Comparison of ENCODE assay signal across 15 cellular contexts in the genomic region with DNA sequence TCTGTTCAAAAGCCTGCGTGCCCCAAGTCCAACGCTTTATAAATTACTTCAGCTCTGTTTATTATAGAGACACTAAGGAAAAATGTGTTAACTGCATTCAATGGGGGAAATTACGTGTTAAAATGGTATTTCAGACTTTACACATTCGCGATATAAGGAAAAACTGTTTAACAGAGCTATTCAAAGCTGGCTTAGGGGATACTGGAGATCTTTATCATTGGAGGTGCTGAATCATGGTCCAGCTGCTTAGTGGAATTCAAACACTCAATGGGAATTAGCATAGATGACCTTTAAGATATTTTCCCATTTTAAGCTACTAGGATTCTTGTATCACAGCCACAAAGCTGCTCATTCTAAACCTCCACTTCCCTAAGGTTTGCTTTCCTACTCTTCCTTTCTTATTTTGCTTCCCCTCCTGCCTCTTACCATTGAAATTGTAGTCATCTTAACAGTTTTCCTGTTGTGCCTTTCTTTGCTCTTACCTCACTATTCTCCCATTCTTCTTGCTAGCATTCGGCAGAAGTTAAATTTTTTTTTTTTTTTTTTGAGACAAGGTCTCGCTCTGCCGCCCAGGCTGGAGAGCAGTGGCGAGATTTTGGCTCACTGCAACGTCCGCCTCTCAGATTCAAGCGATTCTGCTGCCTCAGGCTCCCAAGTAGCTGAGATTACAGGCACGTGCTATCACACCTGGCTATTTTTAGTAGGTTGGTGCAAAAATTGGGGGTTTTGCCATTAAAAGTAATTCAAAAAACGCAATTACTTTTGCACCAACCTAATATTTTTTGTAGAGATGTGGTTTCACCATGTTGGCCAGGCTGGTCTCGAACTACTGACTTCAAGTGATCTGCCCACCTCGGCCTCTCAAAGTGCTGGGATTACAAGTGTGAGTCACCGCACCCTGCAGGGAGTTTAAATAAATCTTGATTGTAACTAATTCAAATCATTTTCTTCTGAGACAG.
DNase-seq lines count a peak whose midpoint lies in the region; ATAC-seq and TF ChIP-seq lines count a peak whose summit lies in the region.
"Had no signal": no experiment of that assay in that cellular context is flagged by ENCODE, and none has a peak within 500 bp of the region (broad histone marks: within the 10 kb centered on the region; RNA-seq: fewer than 3 reads in every experiment).

No MANE protein-coding gene starts in this region.

- no peak overlapping the region for H3K9ac ChIP-seq in adipocyte (ENCODE audit: low read length)
- peak overlapping the region; percentile 12; the same call in 1 of the 2 replicates for H3K9ac ChIP-seq in iPS-20b (ENCODE audit: low read depth, low read length)

- H3K9me3 ChIP-seq in adipocyte (ENCODE audit: control insufficient read depth, low read length): no peaks in the 10 kb centered on the region
- H3K9me3 ChIP-seq in iPS-20b (ENCODE audit: insufficient read depth, low read depth, low read length): no peaks in the 10 kb centered on the region
- H3K9me3 ChIP-seq: heart left ventricle had no signal

- no peak for ATAC-seq in activated naive CD8-positive, alpha-beta T cell treated with anti-CD3 and anti-CD28 coated beads, Interleukin-2, amount 50 U/mL, for 24 hours
- ATAC-seq in HG03442 (IDR thresholded peaks at IDR 0.05; ENCODE audit: unreplicated experiment): no peak
- ATAC-seq: heart left ventricle, left cardiac atrium, PC-3 had no signal

- H3K27ac Mint-ChIP-seq in activated naive CD8-positive, alpha-beta T cell treated with anti-CD3 and anti-CD28 coated beads, Interleukin-2, amount 50 U/mL, for 24 hours: no peak overlapping the region
- H3K27ac Mint-ChIP-seq: activated CD4-positive, alpha-beta memory T cell treated with anti-CD3 and anti-CD28 coated beads, Interleukin-2, amount 10 ng/mL, durations not matched to agents 7 days and 5 days; activated T-helper 1 cell treated with anti-CD3 and anti-CD28 coated beads, Interleukin-12 subunit alpha, Interleukin-12 subunit beta, Interleukin-2, Interleukin-4 antibody, amounts not matched to agents 30 ng/mL and 10 ng/mL and 1 ng/mL, durations not matched to agents 14 hours and 24 hours and 36 hours had no signal

- H3K27ac ChIP-seq in iPS-20b (ENCODE audit: low read length): peak overlapping the region; percentile 16
- H3K27ac ChIP-seq: heart left ventricle had no signal

- H3K36me3 Mint-ChIP-seq in activated naive CD8-positive, alpha-beta T cell treated with anti-CD3 and anti-CD28 coated beads, Interleukin-2, amount 50 U/mL, for 24 hours (ENCODE audit: low read depth): no peaks in the 10 kb centered on the region

- DNase-seq in AG04449 (ENCODE audit: low read depth, low spot score) (peak; percentile 38), HCEC 1CT (peak; percentile 30), adipocyte (ENCODE audit: low read depth) (peak; percentile 36), NCI-H1930 (lab: John Stamatoyannopoulos, UW) (no peak)
- DNase-seq in activated naive CD8-positive, alpha-beta T cell treated with anti-CD3 and anti-CD28 coated beads, Interleukin-2, amount 50 U/mL, for 24 hours: no peak
- DNase-seq in effector CD4-positive, alpha-beta T cell: no peak
- DNase-seq: activated CD4-positive, alpha-beta memory T cell treated with anti-CD3 and anti-CD28 coated beads, Interleukin-2, amount 10 ng/mL, durations not matched to agents 7 days and 5 days; heart left ventricle; left cardiac atrium; NCI-H1694 treated with DMSO at 0.1 percent for 48 hours; NCI-H524 treated with DMSO at 0.1 percent for 48 hours; PC-3 had no signal

- H3K4me3 Mint-ChIP-seq in activated naive CD8-positive, alpha-beta T cell treated with anti-CD3 and anti-CD28 coated beads, Interleukin-2, amount 50 U/mL, for 24 hours: no peak overlapping the region
- H3K4me3 Mint-ChIP-seq: activated CD4-positive, alpha-beta memory T cell treated with anti-CD3 and anti-CD28 coated beads, Interleukin-2, amount 10 ng/mL, durations not matched to agents 7 days and 5 days; activated T-helper 1 cell treated with anti-CD3 and anti-CD28 coated beads, Interleukin-12 subunit alpha, Interleukin-12 subunit beta, Interleukin-2, Interleukin-4 antibody, amounts not matched to agents 30 ng/mL and 10 ng/mL and 1 ng/mL, durations not matched to agents 14 hours and 24 hours and 36 hours had no signal

- POLR2A ChIA-PET in AG04449 (lab: Yijun Ruan, JAX): interaction anchor here (0.9 kb wide), 1 partner anchor 25 kb away, joined by 4 read pairs; a partner anchor contains a TSS

- H3K9me3 Mint-ChIP-seq in activated naive CD8-positive, alpha-beta T cell treated with anti-CD3 and anti-CD28 coated beads, Interleukin-2, amount 50 U/mL, for 24 hours: no peaks in the 10 kb centered on the region
- H3K9me3 Mint-ChIP-seq: activated CD4-positive, alpha-beta memory T cell treated with anti-CD3 and anti-CD28 coated beads, Interleukin-2, amount 10 ng/mL, durations not matched to agents 7 days and 5 days; activated T-helper 1 cell treated with anti-CD3 and anti-CD28 coated beads, Interleukin-12 subunit alpha, Interleukin-12 subunit beta, Interleukin-2, Interleukin-4 antibody, amounts not matched to agents 30 ng/mL and 10 ng/mL and 1 ng/mL, durations not matched to agents 14 hours and 24 hours and 36 hours had no signal

- peaks cover 4% of the 10 kb centered on the region for H3K27me3 Mint-ChIP-seq in activated naive CD8-positive, alpha-beta T cell treated with anti-CD3 and anti-CD28 coated beads, Interleukin-2, amount 50 U/mL, for 24 hours

- TF ChIP-seq CTCF in AG04449 (IDR thresholded peaks at IDR 0.05; ENCODE audit: insufficient read depth, low read length, missing control alignments): no peak

- CTCF ChIA-PET in AG04449 (lab: Yijun Ruan, JAX): interaction anchor here (4.8 kb wide), 1 partner anchor 13 kb away, joined by 54 read pairs; no protein-coding TSS in a partner anchor

- peaks cover 2% of the 10 kb centered on the region for H3K4me1 Mint-ChIP-seq in activated naive CD8-positive, alpha-beta T cell treated with anti-CD3 and anti-CD28 coated beads, Interleukin-2, amount 50 U/mL, for 24 hours
- H3K4me1 Mint-ChIP-seq: activated CD4-positive, alpha-beta memory T cell treated with anti-CD3 and anti-CD28 coated beads, Interleukin-2, amount 10 ng/mL, durations not matched to agents 7 days and 5 days had no signal

- H3K27me3 ChIP-seq in adipocyte (replicated peaks; ENCODE audit: control insufficient read depth, insufficient read depth, low read length) (no peaks in the 10 kb centered on the region), iPS-20b (ENCODE audit: insufficient read depth, low read length) (no peaks in the 10 kb centered on the region)

- H3K4me3 ChIP-seq in AG04449 (ENCODE audit: low read depth, low read length) (no peak overlapping the region), adipocyte (ENCODE audit: low read length) (no peak overlapping the region), iPS-20b (ENCODE audit: low read length) (no peak overlapping the region)
- H3K4me3 ChIP-seq: heart left ventricle had no signal

- H3K36me3 ChIP-seq in adipocyte (ENCODE audit: control insufficient read depth, insufficient read depth, low read length, severe bottlenecking): no peaks in the 10 kb centered on the region
- H3K36me3 ChIP-seq in iPS-20b (ENCODE audit: insufficient read depth, low read depth, low read length): no peaks in the 10 kb centered on the region
- H3K36me3 ChIP-seq: heart left ventricle had no signal

- H3K4me1 ChIP-seq in adipocyte (ENCODE audit: control insufficient read depth, insufficient read depth, low read length) (peaks cover 12% of the 10 kb centered on the region), iPS-20b (ENCODE audit: insufficient read depth, low read length) (no peaks in the 10 kb centered on the region; the same call in 1 of the 2 replicates)
- H3K4me1 ChIP-seq: heart left ventricle had no signal

Comparison
In these comparisons a context has a peak if more than half of its experiments do, and no peak if none do; other contexts are left out.
1. DNase-seq: peak in AG04449 (single experiment), HCEC 1CT (single experiment) and adipocyte (single experiment); none in activated naive CD8-positive, alpha-beta T cell treated with anti-CD3 and anti-CD28 coated beads, Interleukin-2, amount 50 U/mL, for 24 hours (single experiment), NCI-H1930 (0 of 2) and effector CD4-positive, alpha-beta T cell (single experiment).